24 cellular contexts compared by ENCODE assay signal in genomic region chr3:159953320-159953719, GRCh38.
"Had no signal": no experiment of that assay in that cellular context is flagged by ENCODE, and none has a peak within 500 bp of the region (broad histone marks: within the 10 kb centered on the region; RNA-seq: fewer than 3 reads in every experiment).

No MANE protein-coding gene starts in this region.

- ATAC-seq: activated T-cell treated with anti-CD3 and anti-CD28 coated beads, Interleukin-2, amount 50 U/mL, for 72 hours; gastroesophageal sphincter; left ventricle myocardium superior; right cardiac atrium; stimulated activated naive CD8-positive, alpha-beta T cell treated with anti-CD3 and anti-CD28 coated beads, Interleukin-15, Interleukin-2, amounts not matched to agents 100 U/mL and 50 U/mL, for 24 hours had no signal

- H3K4me3 ChIP-seq: coronary artery, esophagus squamous epithelium, gastroesophageal sphincter, thyroid gland had no signal

- H3K27me3 ChIP-seq: esophagus squamous epithelium, gastroesophageal sphincter, thyroid gland had no signal

- FAIRE-seq: bronchial epithelial cell, islet of Langerhans had no signal

- H3K36me3 ChIP-seq: esophagus squamous epithelium, gastroesophageal sphincter, thyroid gland had no signal

- H2AFZ ChIP-seq: parathyroid adenoma had no signal

- H3K4me1 ChIP-seq: esophagus squamous epithelium, gastroesophageal sphincter, parathyroid adenoma, thyroid gland had no signal

- DNase-seq: activated CD4-positive, alpha-beta memory T cell treated with anti-CD3 and anti-CD28 coated beads, Interleukin-2, amount 10 ng/mL, durations not matched to agents 7 days and 5 days; activated CD4-positive, alpha-beta T cell treated with anti-CD3 and anti-CD28 coated beads for 4 hours; activated CD4-positive, CD25-positive, alpha-beta regulatory T cell; activated effector memory CD4-positive, alpha-beta T cell treated with Interleukin-2 at 50 U/mL for 16 hours; activated naive CD4-positive, alpha-beta T cell treated with anti-CD3 and anti-CD28 coated beads for 36 hours; activated naive CD8-positive, alpha-beta T cell treated with anti-CD3 and anti-CD28 coated beads, Interleukin-2, amount 10 ng/mL, durations not matched to agents 7 days and 5 days; activated T-cell treated with anti-CD3 and anti-CD28 coated beads, Interleukin-2, amount 50 U/mL, for 72 hours; amniotic stem cell; cerebellar nuclear complex; esophagus squamous epithelium; head of caudate nucleus; left ventricle myocardium superior; mammary epithelial cell; nephron progenitor cell; nucleus accumbens; right cardiac atrium; stimulated activated CD4-positive, alpha-beta T cell treated with anti-CD3 and anti-CD28 coated beads, Interleukin-4, amount 100 ng/mL, for 4 hours; stimulated activated naive CD8-positive, alpha-beta T cell treated with anti-CD3 and anti-CD28 coated beads, Interleukin-15, Interleukin-2, amounts not matched to agents 100 U/mL and 50 U/mL, for 24 hours; thyroid gland had no signal

- H3K9me3 ChIP-seq: esophagus squamous epithelium, gastroesophageal sphincter, thyroid gland had no signal
